ENCODE assay signal across 14 cellular contexts in the genomic region with DNA sequence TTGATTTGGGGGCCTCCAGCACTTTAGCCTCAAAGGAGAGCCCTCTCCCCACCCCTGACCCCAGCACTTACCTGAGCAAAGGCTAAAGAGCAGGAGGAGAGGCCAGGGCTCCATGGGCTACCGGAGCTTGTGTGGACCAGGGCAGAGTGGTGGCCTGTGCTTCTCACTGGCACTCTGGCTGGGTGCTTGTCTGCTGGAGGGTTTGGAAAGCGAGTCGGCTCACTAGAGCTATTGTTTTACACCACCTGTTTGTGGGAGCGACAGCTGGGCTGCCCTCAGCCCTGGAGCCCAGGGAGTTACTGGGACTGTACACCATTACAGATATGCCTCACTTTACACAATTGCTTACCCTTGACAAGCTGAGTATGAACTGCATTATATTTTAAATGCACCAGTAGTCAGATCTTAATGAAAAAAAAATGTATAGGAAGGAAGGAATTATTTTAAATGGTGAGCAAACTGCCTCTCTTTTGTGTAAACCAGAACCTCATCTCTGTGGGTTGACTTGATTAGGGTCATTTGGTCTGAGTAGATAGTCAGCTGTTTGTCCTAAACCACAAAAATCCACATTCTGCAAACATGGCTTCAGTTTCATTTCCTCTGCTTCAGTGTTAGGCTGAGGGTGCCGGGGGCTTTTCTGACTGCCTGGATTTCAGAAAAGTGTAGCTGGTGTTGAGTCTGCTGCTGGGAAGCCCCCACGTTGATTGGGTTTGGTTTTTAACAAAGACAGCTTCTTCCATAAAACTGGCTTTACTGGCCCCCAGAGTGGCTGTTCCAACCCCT. TPM values are rescaled to one million over a fixed set of nuclear protein-coding genes. Genes with fewer than 3 reads are reported as not detected.
DNase-seq lines count a peak whose midpoint lies in the region; ATAC-seq and TF ChIP-seq lines count a peak whose summit lies in the region.
"Had no signal": no experiment of that assay in that cellular context is flagged by ENCODE, and none has a peak within 500 bp of the region (broad histone marks: within the 10 kb centered on the region; RNA-seq: fewer than 3 reads in every experiment).

Gene CHRNA1 (minus strand): TSS at position 192 of the 783 bp plus-strand sequence. CDS start 78 bp downstream, at position 114.

- DNase-seq in activated CD8-positive, alpha-beta memory T cell treated with anti-CD3 and anti-CD28 coated beads for 24 hours: peak; percentile 37
- no peak for DNase-seq in activated CD8-positive, alpha-beta memory T cell treated with anti-CD3 and anti-CD28 coated beads, Interleukin-2, amount 50 U/mL, for 4 hours
- DNase-seq in NCI-H2029 treated with DMSO at 0.1 percent for 48 hours (lab: John Stamatoyannopoulos, UW) (peak; percentile 26), dedifferentiated amniotic fluid mesenchymal stem cell (ENCODE audit: extremely low spot score) (peak; percentile 35), smooth muscle cell (lab: John Stamatoyannopoulos, UW; ENCODE audit: unreplicated experiment) (no peak), H9 (no peak)
- DNase-seq in CD8-positive, alpha-beta memory T cell: no peak
- no peak for DNase-seq in activated naive CD8-positive, alpha-beta T cell treated with anti-CD3 and anti-CD28 coated beads, Interleukin-2, amount 50 U/mL, for 24 hours
- DNase-seq: esophagus squamous epithelium, nucleus accumbens had no signal

- H3F3A ChIP-seq in smooth muscle cell (ENCODE audit: low read depth): no peaks in the 10 kb centered on the region

- H3T11ph ChIP-seq in H9 (ENCODE audit: low read length): no peak within 1 kb of the TSS

- no peak within 1 kb of the TSS for H2BK15ac ChIP-seq in H9 (ENCODE audit: low read depth, low read length)

- no peak within 1 kb of the TSS for H2AK5ac ChIP-seq in H9 (ENCODE audit: insufficient read length, low read length)

- H3K79me2 ChIP-seq in smooth muscle cell (ENCODE audit: low read depth) (no peaks in the 10 kb centered on the region), H9 (ENCODE audit: insufficient read depth, low read length) (no peaks in the 10 kb centered on the region)

- H2BK120ac ChIP-seq in H9 (ENCODE audit: low read depth, low read length, poor library complexity, severe bottlenecking): no peak within 1 kb of the TSS

- no peak within 1 kb of the TSS for H3K56ac ChIP-seq in H9 (ENCODE audit: insufficient read length, low read depth, low read length)

- peak within 1 kb of the TSS; percentile 31 for H2AFZ ChIP-seq in smooth muscle cell (ENCODE audit: low read depth)
- no peak within 1 kb of the TSS for H2AFZ ChIP-seq in H9 (ENCODE audit: low read length)

- peaks cover 28 to 35% of the 10 kb centered on the region in 2 experiments for H3K4me1 Mint-ChIP-seq in H9
- no peaks in the 10 kb centered on the region for H3K4me1 Mint-ChIP-seq in CD8-positive, alpha-beta memory T cell
- peaks cover 3% of the 10 kb centered on the region for H3K4me1 Mint-ChIP-seq in activated naive CD8-positive, alpha-beta T cell treated with anti-CD3 and anti-CD28 coated beads, Interleukin-2, amount 50 U/mL, for 24 hours

- no peaks in the 10 kb centered on the region for H3K79me1 ChIP-seq in H9 (ENCODE audit: insufficient read depth, low read depth, low read length, poor library complexity, severe bottlenecking)

- H4K8ac ChIP-seq in H9 (replicated peaks; ENCODE audit: insufficient read length, low read depth, low read length): no peak within 1 kb of the TSS

- CTCF ChIA-PET in CD8-positive, alpha-beta memory T cell (lab: Charles Lee): interaction anchor here (0.8 to 2.2 kb wide), 4 partner anchors 10 to 67 kb away, joined by 3 to 7 read pairs (median 4); no protein-coding TSS in a partner anchor

- no peaks in the 10 kb centered on the region; the same call in 1 of the 2 replicates for H3K27me3 Mint-ChIP-seq in H9 (ENCODE audit: low read depth)
- H3K27me3 Mint-ChIP-seq in CD8-positive, alpha-beta memory T cell: peaks cover 8 to 24% of the 10 kb centered on the region in 2 donors
- H3K27me3 Mint-ChIP-seq in activated naive CD8-positive, alpha-beta T cell treated with anti-CD3 and anti-CD28 coated beads, Interleukin-2, amount 50 U/mL, for 24 hours: peaks cover 3% of the 10 kb centered on the region

- no peak for TF ChIP-seq CTCF in smooth muscle cell (IDR thresholded peaks at IDR 0.05; ENCODE audit: borderline replicate concordance, insufficient read depth, poor library complexity, severe bottlenecking)
- no peak for TF ChIP-seq CTCF in H9 (conservative IDR thresholded peaks at IDR 0.05)

- H3K4me2 ChIP-seq in smooth muscle cell: peak within 1 kb of the TSS; percentile 60
- H3K4me2 ChIP-seq in H9 (ENCODE audit: insufficient read depth, insufficient read length, low read length): no peak within 1 kb of the TSS

- H3K14ac ChIP-seq in H9 (ENCODE audit: insufficient read depth, low read length): no peak within 1 kb of the TSS

- POLR2A ChIA-PET in CD8-positive, alpha-beta memory T cell (lab: Charles Lee): no interaction called here

- whole genome bisulfite sequencing in smooth muscle cell (ENCODE audit: low lambda C conversion rate): 55% methylated on average over 6 of the region's 6 CpGs
- WGBS in H9 (ENCODE audit: extremely low coverage, insufficient read length, low lambda C conversion rate): no CpG with 5 or more reads among the region's 6 CpGs

- no peaks in the 10 kb centered on the region for H4K20me1 ChIP-seq in smooth muscle cell (ENCODE audit: low read depth)
- H4K20me1 ChIP-seq in H9 (ENCODE audit: control insufficient read depth, insufficient read depth, insufficient read length): no peaks in the 10 kb centered on the region

- H3K9me3 ChIP-seq in smooth muscle cell (replicated peaks; ENCODE audit: low read depth) (no peaks in the 10 kb centered on the region), H9 (ENCODE audit: control insufficient read depth, low read depth, low read length) (no peaks in the 10 kb centered on the region)
- no peaks in the 10 kb centered on the region for H3K9me3 ChIP-seq in CD8-positive, alpha-beta memory T cell (ENCODE audit: low read length)
- H3K9me3 ChIP-seq: esophagus squamous epithelium had no signal

- H3K36me3 ChIP-seq in smooth muscle cell (ENCODE audit: low read depth): no peaks in the 10 kb centered on the region
- H3K36me3 ChIP-seq in CD8-positive, alpha-beta memory T cell (ENCODE audit: insufficient read depth, low read length): no peaks in the 10 kb centered on the region
- H3K36me3 ChIP-seq: esophagus squamous epithelium had no signal

- H4K91ac ChIP-seq in H9 (ENCODE audit: insufficient read length, low read depth, low read length): no peak within 1 kb of the TSS

- no peak within 1 kb of the TSS for H3K27ac Mint-ChIP-seq in H9
- H3K27ac Mint-ChIP-seq in CD8-positive, alpha-beta memory T cell: peak within 1 kb of the TSS in 2 of 8 donors; percentile 17 to 27
- no peak within 1 kb of the TSS for H3K27ac Mint-ChIP-seq in activated naive CD8-positive, alpha-beta T cell treated with anti-CD3 and anti-CD28 coated beads, Interleukin-2, amount 50 U/mL, for 24 hours
- H3K27ac Mint-ChIP-seq: B cell; stimulated activated naive CD8-positive, alpha-beta T cell treated with anti-CD3 and anti-CD28 coated beads, Interleukin-15, Interleukin-2, amounts not matched to agents 100 ng/mL and 50 ng/mL, for 24 hours had no signal

- no peak within 1 kb of the TSS for H4K5ac ChIP-seq in H9 (ENCODE audit: insufficient read length, low read depth, low read length)

- no peak within 1 kb of the TSS for H3K4ac ChIP-seq in H9 (ENCODE audit: low read depth, low read length)

- H3K18ac ChIP-seq in H9 (ENCODE audit: insufficient read length, low read depth, low read length): no peak within 1 kb of the TSS

- H3K23me2 ChIP-seq in H9 (ENCODE audit: insufficient read length, low read depth, low read length, poor library complexity, severe bottlenecking): no peaks in the 10 kb centered on the region

- H3K4me3 ChIP-seq in smooth muscle cell: no peak within 1 kb of the TSS
- H3K4me3 ChIP-seq in CD8-positive, alpha-beta memory T cell (ENCODE audit: low read length): no peak within 1 kb of the TSS
- H3K4me3 ChIP-seq: esophagus squamous epithelium had no signal

- H3K4me3 Mint-ChIP-seq in H9: no peak within 1 kb of the TSS
- H3K4me3 Mint-ChIP-seq in CD8-positive, alpha-beta memory T cell: no peak within 1 kb of the TSS
- H3K4me3 Mint-ChIP-seq in activated naive CD8-positive, alpha-beta T cell treated with anti-CD3 and anti-CD28 coated beads, Interleukin-2, amount 50 U/mL, for 24 hours: no peak within 1 kb of the TSS
- H3K4me3 Mint-ChIP-seq: B cell; stimulated activated naive CD8-positive, alpha-beta T cell treated with anti-CD3 and anti-CD28 coated beads, Interleukin-15, Interleukin-2, amounts not matched to agents 100 ng/mL and 50 ng/mL, for 24 hours had no signal

- H2BK20ac ChIP-seq in H9 (ENCODE audit: low read depth, low read length, poor library complexity, severe bottlenecking): no peak within 1 kb of the TSS

- no peaks in the 10 kb centered on the region for H3K9me3 Mint-ChIP-seq in H9
- H3K9me3 Mint-ChIP-seq in CD8-positive, alpha-beta memory T cell: no peaks in the 10 kb centered on the region
- no peaks in the 10 kb centered on the region for H3K9me3 Mint-ChIP-seq in activated naive CD8-positive, alpha-beta T cell treated with anti-CD3 and anti-CD28 coated beads, Interleukin-2, amount 50 U/mL, for 24 hours
- H3K9me3 Mint-ChIP-seq: stimulated activated naive CD8-positive, alpha-beta T cell treated with anti-CD3 and anti-CD28 coated beads, Interleukin-15, Interleukin-2, amounts not matched to agents 100 ng/mL and 50 ng/mL, for 24 hours had no signal

- H3K4me1 ChIP-seq in smooth muscle cell (ENCODE audit: low read depth) (peaks cover 19% of the 10 kb centered on the region), H9 (ENCODE audit: insufficient read depth, low read length) (0 out of 2 replicates have a peak, but pooled peaks cover 4% of the 10 kb centered on the region)
- H3K4me1 ChIP-seq in CD8-positive, alpha-beta memory T cell (ENCODE audit: insufficient read depth, low read length): no peaks in the 10 kb centered on the region
- H3K4me1 ChIP-seq: esophagus squamous epithelium had no signal

- peak within 1 kb of the TSS; percentile 59 for H3K27ac ChIP-seq in smooth muscle cell (ENCODE audit: low read depth)
- H3K27ac ChIP-seq in H9 (ENCODE audit: insufficient read length, low read depth, low read length): no peak within 1 kb of the TSS
- H3K27ac ChIP-seq in CD8-positive, alpha-beta memory T cell (ENCODE audit: low read depth, low read length): no peak within 1 kb of the TSS
- H3K27ac ChIP-seq: esophagus squamous epithelium had no signal

- H3K23ac ChIP-seq in H9 (ENCODE audit: insufficient read length, low read depth, low read length): no peak within 1 kb of the TSS

- no peaks in the 10 kb centered on the region for H3K27me3 ChIP-seq in smooth muscle cell (ENCODE audit: low read depth)
- no peaks in the 10 kb centered on the region for H3K27me3 ChIP-seq in H9 (ENCODE audit: insufficient read depth, low read length)
- no peaks in the 10 kb centered on the region for H3K27me3 ChIP-seq in CD8-positive, alpha-beta memory T cell (ENCODE audit: insufficient read depth, low read length, poor library complexity, severe bottlenecking)

- H2BK5ac ChIP-seq in H9 (ENCODE audit: insufficient read length, low read length): no peak within 1 kb of the TSS

- H2BK12ac ChIP-seq in H9 (ENCODE audit: insufficient read length, low read depth, low read length): no peak within 1 kb of the TSS

- H3K36me3 Mint-ChIP-seq in H9 (ENCODE audit: insufficient read depth in 1 of 3, low read depth in 3 of 3): peaks cover 0 to 4% (median 0%) of the 10 kb centered on the region in 3 experiments; a peak in 1 of 7 replicates
- H3K36me3 Mint-ChIP-seq in CD8-positive, alpha-beta memory T cell: no peaks in the 10 kb centered on the region
- H3K36me3 Mint-ChIP-seq in activated naive CD8-positive, alpha-beta T cell treated with anti-CD3 and anti-CD28 coated beads, Interleukin-2, amount 50 U/mL, for 24 hours (ENCODE audit: low read depth): no peaks in the 10 kb centered on the region

- ATAC-seq in activated naive CD8-positive, alpha-beta T cell treated with anti-CD3 and anti-CD28 coated beads, Interleukin-2, amount 50 U/mL, for 24 hours: no peak

- H3K9ac ChIP-seq in smooth muscle cell (ENCODE audit: low read depth): peak within 1 kb of the TSS; percentile 30
- H3K9ac ChIP-seq in H9 (ENCODE audit: extremely low read depth, insufficient read length, low read length): no peak within 1 kb of the TSS

RNA-seq across cellular contexts. Expression of gene CHRNA1, which starts in this region (rescaled TPM):
- 1.0 and 1.3 TPM in 2 replicates for total RNA-seq in smooth muscle cell
- 1.2 and 3.1 TPM in 2 replicates for polyA plus RNA-seq in smooth muscle cell
- total RNA-seq in H9 (2021): not detected in 2 replicates
- total RNA-seq in CD8-positive, alpha-beta memory T cell: not detected
- polyA plus RNA-seq in CD8-positive, alpha-beta memory T cell: 0.43 TPM
- total RNA-seq: activated CD8-positive, alpha-beta memory T cell treated with anti-CD3 and anti-CD28 coated beads for 36 hours; esophagus squamous epithelium; NCI-H460 had no signal

Comparison
In these comparisons a context has a peak if more than half of its experiments do, and no peak if none do; other contexts are left out.
1. DNase-seq: peak in activated CD8-positive, alpha-beta memory T cell treated with anti-CD3 and anti-CD28 coated beads for 24 hours (single experiment), NCI-H2029 treated with DMSO at 0.1 percent for 48 hours (single experiment) and dedifferentiated amniotic fluid mesenchymal stem cell (single experiment); none in activated CD8-positive, alpha-beta memory T cell treated with anti-CD3 and anti-CD28 coated beads, Interleukin-2, amount 50 U/mL, for 4 hours (single experiment), smooth muscle cell (single experiment), H9 (single experiment), CD8-positive, alpha-beta memory T cell (0 of 5) and activated naive CD8-positive, alpha-beta T cell treated with anti-CD3 and anti-CD28 coated beads, Interleukin-2, amount 50 U/mL, for 24 hours (single experiment).